ENCODE assay signal across 3 cellular contexts in the genomic region with DNA sequence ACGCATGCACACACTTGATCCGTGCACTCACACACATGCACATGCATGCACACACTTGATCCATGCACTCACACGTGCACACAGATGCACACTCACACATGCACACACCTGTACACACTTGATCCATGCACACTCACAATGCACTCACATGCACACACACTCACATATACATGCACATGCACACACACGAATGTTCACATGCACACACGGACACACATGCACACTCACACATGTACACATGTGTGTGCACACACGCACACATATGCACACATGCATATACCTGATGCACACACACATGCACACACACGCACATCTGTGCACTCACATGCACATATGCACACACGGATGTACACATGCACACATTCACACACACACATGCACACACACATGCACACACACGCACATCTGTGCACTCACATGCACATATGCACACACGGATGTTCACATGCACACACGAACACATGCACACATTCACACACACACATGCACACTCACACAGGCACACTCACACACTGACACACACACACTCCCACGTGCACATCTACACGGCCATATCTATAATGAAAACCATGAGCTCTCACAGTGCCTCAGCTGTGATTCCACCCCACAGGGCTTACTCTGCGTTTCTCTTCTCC. TPM values are rescaled to one million over a fixed set of nuclear protein-coding genes. Genes with fewer than 3 reads are reported as not detected.
"Had no signal": no experiment of that assay in that cellular context is flagged by ENCODE, and none has a peak within 500 bp of the region (broad histone marks: within the 10 kb centered on the region; RNA-seq: fewer than 3 reads in every experiment).

No MANE protein-coding gene starts in this region.

RNA-seq across cellular contexts. Expression of a gene that starts 7.5 kb away (rescaled TPM):
- total RNA-seq: IMR-90, M059J, SJCRH30 had no signal
- polyA plus RNA-seq: IMR-90 had no signal

RNA-seq across cellular contexts. Expression of a gene that starts 7.8 kb away (rescaled TPM):
- total RNA-seq: IMR-90, M059J, SJCRH30 had no signal
- polyA plus RNA-seq: IMR-90 had no signal

RNA-seq across cellular contexts. Expression of a gene that starts 18.0 kb away (rescaled TPM):
- total RNA-seq: IMR-90, M059J, SJCRH30 had no signal
- polyA plus RNA-seq: IMR-90 had no signal

RNA-seq across cellular contexts. Expression of a gene that starts 23.0 kb away (rescaled TPM):
- total RNA-seq: IMR-90, M059J, SJCRH30 had no signal
- polyA plus RNA-seq: IMR-90 had no signal
